ENCODE assay signal across 34 cellular contexts in the genomic region with DNA sequence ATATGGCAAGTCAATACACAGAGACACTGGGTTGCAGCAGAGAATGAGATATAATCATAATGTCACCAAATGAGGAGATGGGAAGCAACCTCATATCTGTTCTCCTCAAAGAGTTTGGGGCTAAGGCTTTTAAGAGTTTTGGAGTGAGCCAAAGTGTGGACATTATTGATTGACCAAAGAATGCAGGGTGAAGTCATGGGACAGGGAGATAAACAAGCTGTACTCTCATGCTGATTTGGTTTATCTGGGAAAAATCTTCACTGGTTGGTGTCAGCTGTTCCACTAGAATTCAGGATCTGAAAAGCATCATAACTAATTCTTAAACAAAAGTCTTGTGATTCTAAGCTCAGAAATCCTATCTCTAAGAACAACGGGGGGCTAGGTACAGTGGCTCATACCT.
"Had no signal": no experiment of that assay in that cellular context is flagged by ENCODE, and none has a peak within 500 bp of the region (broad histone marks: within the 10 kb centered on the region; RNA-seq: fewer than 3 reads in every experiment).

No MANE protein-coding gene starts in this region.

- H3K27ac ChIP-seq: adrenal gland, ascending aorta, body of pancreas, brain microvascular endothelial cell, breast epithelium, cardiac muscle cell had no signal

- H3K27me3 ChIP-seq: ascending aorta, body of pancreas, brain microvascular endothelial cell, breast epithelium, cardiac muscle cell had no signal

- H3K4me1 ChIP-seq: adrenal gland, ascending aorta, body of pancreas, breast epithelium had no signal

- ATAC-seq: activated naive CD4-positive, alpha-beta T cell treated with anti-CD3 and anti-CD28 coated beads, Interleukin-2, amount 50 U/mL, for 72 hours; activated naive CD8-positive, alpha-beta T cell treated with anti-CD3 and anti-CD28 coated beads, Interleukin-2, amount 50 U/mL, for 24 hours; activated T-cell treated with anti-CD3 and anti-CD28 coated beads, Interleukin-2, amount 50 U/mL, for 4 hours; activated T-cell treated with anti-CD3 and anti-CD28 coated beads, Interleukin-2, amount 50 U/mL, for 72 hours; activated T-helper 17 cell treated with anti-CD3 and anti-CD28 coated beads, Interleukin-2, amount 50 U/mL, for 72 hours; body of pancreas had no signal

- FAIRE-seq: astrocyte, bronchial epithelial cell had no signal

- H3K9me3 ChIP-seq: adrenal gland, ascending aorta, body of pancreas had no signal

- H3K36me3 ChIP-seq: adrenal gland, ascending aorta, brain microvascular endothelial cell, breast epithelium, cardiac muscle cell had no signal

- H3K4me3 ChIP-seq: adrenal gland, ascending aorta, body of pancreas, breast epithelium, cardiac muscle cell had no signal

- DNase-seq: activated effector memory CD4-positive, alpha-beta T cell treated with anti-CD3 and anti-CD28 coated beads, Interleukin-2, amount 50 U/mL, for 16 hours; activated effector memory CD4-positive, alpha-beta T cell treated with Interleukin-2 at 50 U/mL for 16 hours; activated gamma-delta T cell; activated gamma-delta T cell treated with Interleukin-2 at 50 U/mL for 16 hours; activated naive CD4-positive, alpha-beta T cell; activated naive CD4-positive, alpha-beta T cell treated with anti-CD3 and anti-CD28 coated beads for 36 hours; activated naive CD4-positive, alpha-beta T cell treated with anti-CD3 and anti-CD28 coated beads, Interleukin-2, amount 10 ng/mL, durations not matched to agents 7 days and 5 days; activated naive CD4-positive, alpha-beta T cell treated with anti-CD3 and anti-CD28 coated beads, Interleukin-2, amount 50 U/mL, for 16 hours; activated naive CD4-positive, alpha-beta T cell treated with Interleukin-2 at 50 U/mL for 16 hours; activated naive CD8-positive, alpha-beta T cell treated with anti-CD3 and anti-CD28 coated beads for 36 hours; activated naive CD8-positive, alpha-beta T cell treated with anti-CD3 and anti-CD28 coated beads, Interleukin-2, amount 10 ng/mL, durations not matched to agents 7 days and 5 days; activated naive CD8-positive, alpha-beta T cell treated with anti-CD3 and anti-CD28 coated beads, Interleukin-2, amount 50 U/mL, for 24 hours; activated T-cell treated with anti-CD3 and anti-CD28 coated beads, Interleukin-2, amount 50 U/mL, for 1 hour; activated T-cell treated with anti-CD3 and anti-CD28 coated beads, Interleukin-2, amount 50 U/mL, for 24 hours; activated T-cell treated with anti-CD3 and anti-CD28 coated beads, Interleukin-2, amount 50 U/mL, for 4 hours; activated T-cell treated with anti-CD3 and anti-CD28 coated beads, Interleukin-2, amount 50 U/mL, for 48 hours; activated T-cell treated with anti-CD3 and anti-CD28 coated beads, Interleukin-2, amount 50 U/mL, for 72 hours; adrenal gland; amniotic stem cell; amygdala; anterior cingulate cortex; aorta; body of pancreas; brain microvascular endothelial cell; caudate nucleus; central memory CD4-positive, alpha-beta T cell; cerebellar nuclear complex had no signal
